Comparison of ENCODE assay signal across 17 cellular contexts in the genomic region with DNA sequence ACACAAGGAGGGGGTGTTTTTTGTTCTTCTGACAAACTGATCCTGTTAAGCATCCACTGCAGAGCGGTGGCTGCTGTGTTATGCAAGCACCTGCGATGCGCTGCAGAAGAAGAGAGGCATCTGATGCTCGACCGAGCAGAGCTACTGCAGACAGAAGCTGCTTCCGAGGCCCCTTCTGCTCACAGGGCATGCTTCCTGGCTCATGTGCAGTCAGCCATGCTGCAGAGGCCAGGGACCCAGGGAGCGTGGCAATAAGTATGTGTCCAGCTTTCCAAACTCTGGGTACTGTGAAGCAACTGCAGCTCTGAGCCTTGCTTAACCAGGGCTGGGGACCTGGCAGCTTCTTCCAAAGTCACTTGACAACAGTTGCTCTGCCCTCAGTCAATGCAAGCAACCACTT.
"Had no signal": no experiment of that assay in that cellular context is flagged by ENCODE, and none has a peak within 500 bp of the region (broad histone marks: within the 10 kb centered on the region; RNA-seq: fewer than 3 reads in every experiment).

No MANE protein-coding gene starts in this region.

- H2AFZ ChIP-seq: hepatocyte had no signal

- H3K4me3 Mint-ChIP-seq: activated CD8-positive, alpha-beta memory T cell treated with anti-CD3 and anti-CD28 coated beads, Interleukin-2, amount 10 ng/mL, durations not matched to agents 7 days and 5 days; activated naive CD8-positive, alpha-beta T cell; activated T-cell treated with anti-CD3 and anti-CD28 coated beads, Interleukin-2, amount 50 U/mL, for 4 hours; naive thymus-derived CD8-positive, alpha-beta T cell; stimulated activated naive CD8-positive, alpha-beta T cell treated with anti-CD3 and anti-CD28 coated beads, Interleukin-15, Interleukin-2, amounts not matched to agents 100 ng/mL and 50 ng/mL, for 24 hours had no signal

- H3K9me3 ChIP-seq: breast epithelium, mucosa of descending colon, testis had no signal

- H3K36me3 Mint-ChIP-seq: activated CD8-positive, alpha-beta memory T cell treated with anti-CD3 and anti-CD28 coated beads, Interleukin-2, amount 10 ng/mL, durations not matched to agents 7 days and 5 days; activated naive CD8-positive, alpha-beta T cell; naive thymus-derived CD8-positive, alpha-beta T cell had no signal

- DNase-seq: activated CD4-positive, alpha-beta T cell treated with anti-CD3 and anti-CD28 coated beads, Interleukin-2, amount 50 U/mL, for 48 hours; activated CD4-positive, CD25-positive, alpha-beta regulatory T cell treated with anti-CD3 and anti-CD28 coated beads, Interleukin-2, amount 50 U/mL, for 72 hours; activated CD8-positive, alpha-beta memory T cell treated with anti-CD3 and anti-CD28 coated beads, Interleukin-2, amount 10 ng/mL, durations not matched to agents 7 days and 5 days; activated gamma-delta T cell; activated T-cell treated with anti-CD3 and anti-CD28 coated beads, Interleukin-2, amount 50 U/mL, for 4 hours; aorta; foreskin melanocyte; mammary epithelial cell; mucosa of descending colon; naive thymus-derived CD8-positive, alpha-beta T cell; stimulated activated CD4-positive, alpha-beta T cell treated with anti-CD3 and anti-CD28 coated beads, Interleukin-4, amount 100 ng/mL, for 1 hour; testis had no signal

- H3K4me1 Mint-ChIP-seq: activated CD8-positive, alpha-beta memory T cell treated with anti-CD3 and anti-CD28 coated beads, Interleukin-2, amount 10 ng/mL, durations not matched to agents 7 days and 5 days; naive thymus-derived CD8-positive, alpha-beta T cell had no signal

- H3K4me3 ChIP-seq: breast epithelium, hepatocyte, mucosa of descending colon, testis had no signal

- ATAC-seq: activated CD8-positive, alpha-beta memory T cell treated with anti-CD3 and anti-CD28 coated beads, Interleukin-2, amount 10 ng/mL, durations not matched to agents 7 days and 5 days; activated T-cell treated with anti-CD3 and anti-CD28 coated beads, Interleukin-2, amount 50 U/mL, for 4 hours; left lobe of liver; mucosa of descending colon; naive thymus-derived CD8-positive, alpha-beta T cell had no signal

- H3K27me3 ChIP-seq: breast epithelium, hepatocyte, testis had no signal

- H3K27ac Mint-ChIP-seq: activated CD8-positive, alpha-beta memory T cell treated with anti-CD3 and anti-CD28 coated beads, Interleukin-2, amount 10 ng/mL, durations not matched to agents 7 days and 5 days; activated naive CD8-positive, alpha-beta T cell; naive thymus-derived CD8-positive, alpha-beta T cell; stimulated activated naive CD8-positive, alpha-beta T cell treated with anti-CD3 and anti-CD28 coated beads, Interleukin-15, Interleukin-2, amounts not matched to agents 100 ng/mL and 50 ng/mL, for 24 hours had no signal

- H3K27me3 Mint-ChIP-seq: activated CD8-positive, alpha-beta memory T cell treated with anti-CD3 and anti-CD28 coated beads, Interleukin-2, amount 10 ng/mL, durations not matched to agents 7 days and 5 days; activated naive CD8-positive, alpha-beta T cell; stimulated activated naive CD8-positive, alpha-beta T cell treated with anti-CD3 and anti-CD28 coated beads, Interleukin-15, Interleukin-2, amounts not matched to agents 100 ng/mL and 50 ng/mL, for 24 hours had no signal

- H3K36me3 ChIP-seq: breast epithelium had no signal

- H3K27ac ChIP-seq: breast epithelium, hepatocyte, testis had no signal

- H3K4me1 ChIP-seq: breast epithelium, testis had no signal

- H3K4me2 ChIP-seq: hepatocyte had no signal
